1 cellular context compared by ENCODE assay signal in genomic region chr11:66312549-66313320, GRCh38.
TF ChIP-seq lines count a peak whose summit lies in the region.

No MANE protein-coding gene starts in this region.

TF ChIP-seq in HepG2, 621 proteins besides CTCF, POLR2A, EP300 and RAD21 (continued from another document):
- TF ChIP-seq ZNF552 (CRISPR knock-in tag; IDR thresholded peaks at IDR 0.05; ENCODE audit: borderline replicate concordance) (0 out of 2 replicates have a peak, but pooled peaks have one; percentile 36), TEAD3 (CRISPR knock-in tag; optimal IDR thresholded peaks at IDR 0.05; ENCODE audit: borderline replicate concordance) (no peak), PCBP1 (IDR thresholded peaks at IDR 0.05; ENCODE audit: borderline replicate concordance, low read depth, low read length) (0 out of 2 replicates have a peak, but pooled peaks have one; percentile 15), ATAD3A (CRISPR knock-in tag; IDR thresholded peaks at IDR 0.05) (no peak), NCOA2 (CRISPR knock-in tag; IDR thresholded peaks at IDR 0.05) (0 out of 2 replicates have a peak, but pooled peaks have one; percentile 16), CENPT (CRISPR knock-in tag; IDR thresholded peaks at IDR 0.05; ENCODE audit: low read depth) (no peak), LRRFIP1 (CRISPR knock-in tag; conservative IDR thresholded peaks at IDR 0.05) (no peak), ZFP82 (CRISPR knock-in tag; IDR thresholded peaks at IDR 0.05; ENCODE audit: borderline replicate concordance) (peak; percentile 87; the same call in 1 of the 2 replicates), SMAD3 (CRISPR knock-in tag; IDR thresholded peaks at IDR 0.05) (0 out of 2 replicates have a peak, but pooled peaks have one; percentile 16), SNAPC4 (CRISPR knock-in tag; IDR thresholded peaks at IDR 0.05) (peak; percentile 44; the same call in 1 of the 2 replicates), CAMTA2 (CRISPR knock-in tag; IDR thresholded peaks at IDR 0.05; ENCODE audit: borderline replicate concordance) (0 out of 2 replicates have a peak, but pooled peaks have one; percentile 53), ZNF746 (CRISPR knock-in tag; IDR thresholded peaks at IDR 0.05) (peak; percentile 56; the same call in 1 of the 2 replicates), PAF1 (CRISPR knock-in tag; IDR thresholded peaks at IDR 0.05) (no peak), ZNF749 (CRISPR knock-in tag; IDR thresholded peaks at IDR 0.05; ENCODE audit: borderline replicate concordance) (0 out of 2 replicates have a peak, but pooled peaks have one; percentile 4), ZNF850 (CRISPR knock-in tag; conservative IDR thresholded peaks at IDR 0.05) (peak; percentile 84; the same call in 1 of the 2 replicates), MAFK (conservative IDR thresholded peaks at IDR 0.05 in 1 of 2, IDR thresholded peaks at IDR 0.05 in 1 of 2; ENCODE audit: low read length in 2 of 2) (no peak), MXD1 (CRISPR knock-in tag; IDR thresholded peaks at IDR 0.05) (peak; percentile 72; the same call in 1 of the 2 replicates), RXRA (CRISPR knock-in tag; IDR thresholded peaks at IDR 0.05) (0 out of 2 replicates have a peak, but pooled peaks have one; percentile 30), RXRB (CRISPR knock-in tag; IDR thresholded peaks at IDR 0.05; ENCODE audit: borderline replicate concordance) (0 out of 2 replicates have a peak, but pooled peaks have one; percentile 7), MXI1 (IDR thresholded peaks at IDR 0.05; ENCODE audit: borderline replicate concordance, low read depth, low read length) (peak; percentile 61; the same call in 1 of the 3 replicates), SIN3A (IDR thresholded peaks at IDR 0.05; ENCODE audit: borderline replicate concordance, low read depth, low read length) (peak; percentile 74; the same call in 1 of the 2 replicates), SALL1 (CRISPR knock-in tag; IDR thresholded peaks at IDR 0.05) (peak; percentile 34), FOSL2 (CRISPR knock-in tag; IDR thresholded peaks at IDR 0.05) (0 out of 2 replicates have a peak, but pooled peaks have one; percentile 8), AGO2 (optimal IDR thresholded peaks at IDR 0.05; ENCODE audit: low read depth, low read length) (no peak), SAP130 (CRISPR knock-in tag; IDR thresholded peaks at IDR 0.05; ENCODE audit: low read depth) (peak; percentile 46)
- TF ChIP-seq, protein P1, sequence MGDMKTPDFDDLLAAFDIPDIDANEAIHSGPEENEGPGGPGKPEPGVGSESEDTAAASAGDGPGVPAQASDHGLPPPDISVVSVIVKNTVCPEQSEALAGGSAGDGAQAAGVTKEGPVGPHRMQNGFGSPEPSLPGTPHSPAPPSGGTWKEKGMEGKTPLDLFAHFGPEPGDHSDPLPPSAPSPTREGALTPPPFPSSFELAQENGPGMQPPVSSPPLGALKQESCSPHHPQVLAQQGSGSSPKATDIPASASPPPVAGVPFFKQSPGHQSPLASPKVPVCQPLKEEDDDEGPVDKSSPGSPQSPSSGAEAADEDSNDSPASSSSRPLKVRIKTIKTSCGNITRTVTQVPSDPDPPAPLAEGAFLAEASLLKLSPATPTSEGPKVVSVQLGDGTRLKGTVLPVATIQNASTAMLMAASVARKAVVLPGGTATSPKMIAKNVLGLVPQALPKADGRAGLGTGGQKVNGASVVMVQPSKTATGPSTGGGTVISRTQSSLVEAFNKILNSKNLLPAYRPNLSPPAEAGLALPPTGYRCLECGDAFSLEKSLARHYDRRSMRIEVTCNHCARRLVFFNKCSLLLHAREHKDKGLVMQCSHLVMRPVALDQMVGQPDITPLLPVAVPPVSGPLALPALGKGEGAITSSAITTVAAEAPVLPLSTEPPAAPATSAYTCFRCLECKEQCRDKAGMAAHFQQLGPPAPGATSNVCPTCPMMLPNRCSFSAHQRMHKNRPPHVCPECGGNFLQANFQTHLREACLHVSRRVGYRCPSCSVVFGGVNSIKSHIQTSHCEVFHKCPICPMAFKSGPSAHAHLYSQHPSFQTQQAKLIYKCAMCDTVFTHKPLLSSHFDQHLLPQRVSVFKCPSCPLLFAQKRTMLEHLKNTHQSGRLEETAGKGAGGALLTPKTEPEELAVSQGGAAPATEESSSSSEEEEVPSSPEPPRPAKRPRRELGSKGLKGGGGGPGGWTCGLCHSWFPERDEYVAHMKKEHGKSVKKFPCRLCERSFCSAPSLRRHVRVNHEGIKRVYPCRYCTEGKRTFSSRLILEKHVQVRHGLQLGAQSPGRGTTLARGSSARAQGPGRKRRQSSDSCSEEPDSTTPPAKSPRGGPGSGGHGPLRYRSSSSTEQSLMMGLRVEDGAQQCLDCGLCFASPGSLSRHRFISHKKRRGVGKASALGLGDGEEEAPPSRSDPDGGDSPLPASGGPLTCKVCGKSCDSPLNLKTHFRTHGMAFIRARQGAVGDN (CRISPR knock-in tag; IDR thresholded peaks at IDR 0.05) = 0 out of 2 replicates have a peak, but pooled peaks have one; percentile 2
- TF ChIP-seq, protein P2, sequence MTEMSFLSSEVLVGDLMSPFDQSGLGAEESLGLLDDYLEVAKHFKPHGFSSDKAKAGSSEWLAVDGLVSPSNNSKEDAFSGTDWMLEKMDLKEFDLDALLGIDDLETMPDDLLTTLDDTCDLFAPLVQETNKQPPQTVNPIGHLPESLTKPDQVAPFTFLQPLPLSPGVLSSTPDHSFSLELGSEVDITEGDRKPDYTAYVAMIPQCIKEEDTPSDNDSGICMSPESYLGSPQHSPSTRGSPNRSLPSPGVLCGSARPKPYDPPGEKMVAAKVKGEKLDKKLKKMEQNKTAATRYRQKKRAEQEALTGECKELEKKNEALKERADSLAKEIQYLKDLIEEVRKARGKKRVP (CRISPR knock-in tag; IDR thresholded peaks at IDR 0.05) = 0 out of 4 replicates have a peak, but pooled peaks of 1 of the 2 experiments have one; percentile 4
- TF ChIP-seq, protein P3, sequence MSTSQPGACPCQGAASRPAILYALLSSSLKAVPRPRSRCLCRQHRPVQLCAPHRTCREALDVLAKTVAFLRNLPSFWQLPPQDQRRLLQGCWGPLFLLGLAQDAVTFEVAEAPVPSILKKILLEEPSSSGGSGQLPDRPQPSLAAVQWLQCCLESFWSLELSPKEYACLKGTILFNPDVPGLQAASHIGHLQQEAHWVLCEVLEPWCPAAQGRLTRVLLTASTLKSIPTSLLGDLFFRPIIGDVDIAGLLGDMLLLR (CRISPR knock-in tag; IDR thresholded peaks at IDR 0.05) = 0 out of 2 replicates have a peak, but pooled peaks have one; percentile 26
- TF ChIP-seq, protein P4, sequence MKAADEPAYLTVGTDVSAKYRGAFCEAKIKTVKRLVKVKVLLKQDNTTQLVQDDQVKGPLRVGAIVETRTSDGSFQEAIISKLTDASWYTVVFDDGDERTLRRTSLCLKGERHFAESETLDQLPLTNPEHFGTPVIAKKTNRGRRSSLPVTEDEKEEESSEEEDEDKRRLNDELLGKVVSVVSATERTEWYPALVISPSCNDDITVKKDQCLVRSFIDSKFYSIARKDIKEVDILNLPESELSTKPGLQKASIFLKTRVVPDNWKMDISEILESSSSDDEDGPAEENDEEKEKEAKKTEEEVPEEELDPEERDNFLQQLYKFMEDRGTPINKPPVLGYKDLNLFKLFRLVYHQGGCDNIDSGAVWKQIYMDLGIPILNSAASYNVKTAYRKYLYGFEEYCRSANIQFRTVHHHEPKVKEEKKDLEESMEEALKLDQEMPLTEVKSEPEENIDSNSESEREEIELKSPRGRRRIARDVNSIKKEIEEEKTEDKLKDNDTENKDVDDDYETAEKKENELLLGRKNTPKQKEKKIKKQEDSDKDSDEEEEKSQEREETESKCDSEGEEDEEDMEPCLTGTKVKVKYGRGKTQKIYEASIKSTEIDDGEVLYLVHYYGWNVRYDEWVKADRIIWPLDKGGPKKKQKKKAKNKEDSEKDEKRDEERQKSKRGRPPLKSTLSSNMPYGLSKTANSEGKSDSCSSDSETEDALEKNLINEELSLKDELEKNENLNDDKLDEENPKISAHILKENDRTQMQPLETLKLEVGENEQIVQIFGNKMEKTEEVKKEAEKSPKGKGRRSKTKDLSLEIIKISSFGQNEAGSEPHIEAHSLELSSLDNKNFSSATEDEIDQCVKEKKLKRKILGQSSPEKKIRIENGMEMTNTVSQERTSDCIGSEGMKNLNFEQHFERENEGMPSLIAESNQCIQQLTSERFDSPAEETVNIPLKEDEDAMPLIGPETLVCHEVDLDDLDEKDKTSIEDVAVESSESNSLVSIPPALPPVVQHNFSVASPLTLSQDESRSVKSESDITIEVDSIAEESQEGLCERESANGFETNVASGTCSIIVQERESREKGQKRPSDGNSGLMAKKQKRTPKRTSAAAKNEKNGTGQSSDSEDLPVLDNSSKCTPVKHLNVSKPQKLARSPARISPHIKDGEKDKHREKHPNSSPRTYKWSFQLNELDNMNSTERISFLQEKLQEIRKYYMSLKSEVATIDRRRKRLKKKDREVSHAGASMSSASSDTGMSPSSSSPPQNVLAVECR (CRISPR knock-in tag; IDR thresholded peaks at IDR 0.05; ENCODE audit: borderline replicate concordance) = peak; percentile 47; the same call in 1 of the 2 replicates
- TF ChIP-seq, protein P5, sequence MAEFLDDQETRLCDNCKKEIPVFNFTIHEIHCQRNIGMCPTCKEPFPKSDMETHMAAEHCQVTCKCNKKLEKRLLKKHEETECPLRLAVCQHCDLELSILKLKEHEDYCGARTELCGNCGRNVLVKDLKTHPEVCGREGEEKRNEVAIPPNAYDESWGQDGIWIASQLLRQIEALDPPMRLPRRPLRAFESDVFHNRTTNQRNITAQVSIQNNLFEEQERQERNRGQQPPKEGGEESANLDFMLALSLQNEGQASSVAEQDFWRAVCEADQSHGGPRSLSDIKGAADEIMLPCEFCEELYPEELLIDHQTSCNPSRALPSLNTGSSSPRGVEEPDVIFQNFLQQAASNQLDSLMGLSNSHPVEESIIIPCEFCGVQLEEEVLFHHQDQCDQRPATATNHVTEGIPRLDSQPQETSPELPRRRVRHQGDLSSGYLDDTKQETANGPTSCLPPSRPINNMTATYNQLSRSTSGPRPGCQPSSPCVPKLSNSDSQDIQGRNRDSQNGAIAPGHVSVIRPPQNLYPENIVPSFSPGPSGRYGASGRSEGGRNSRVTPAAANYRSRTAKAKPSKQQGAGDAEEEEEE (CRISPR knock-in tag; IDR thresholded peaks at IDR 0.05; ENCODE audit: borderline replicate concordance) = no peak
- TF ChIP-seq, protein P6, sequence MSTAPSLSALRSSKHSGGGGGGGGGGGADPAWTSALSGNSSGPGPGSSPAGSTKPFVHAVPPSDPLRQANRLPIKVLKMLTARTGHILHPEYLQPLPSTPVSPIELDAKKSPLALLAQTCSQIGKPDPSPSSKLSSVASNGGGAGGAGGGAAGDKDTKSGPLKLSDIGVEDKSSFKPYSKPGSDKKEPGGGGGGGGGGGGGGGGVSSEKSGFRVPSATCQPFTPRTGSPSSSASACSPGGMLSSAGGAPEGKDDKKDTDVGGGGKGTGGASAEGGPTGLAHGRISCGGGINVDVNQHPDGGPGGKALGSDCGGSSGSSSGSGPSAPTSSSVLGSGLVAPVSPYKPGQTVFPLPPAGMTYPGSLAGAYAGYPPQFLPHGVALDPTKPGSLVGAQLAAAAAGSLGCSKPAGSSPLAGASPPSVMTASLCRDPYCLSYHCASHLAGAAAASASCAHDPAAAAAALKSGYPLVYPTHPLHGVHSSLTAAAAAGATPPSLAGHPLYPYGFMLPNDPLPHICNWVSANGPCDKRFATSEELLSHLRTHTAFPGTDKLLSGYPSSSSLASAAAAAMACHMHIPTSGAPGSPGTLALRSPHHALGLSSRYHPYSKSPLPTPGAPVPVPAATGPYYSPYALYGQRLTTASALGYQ (CRISPR knock-in tag; IDR thresholded peaks at IDR 0.05) = peak; percentile 36; the same call in 1 of the 2 replicates
